ENCODE assay signal across 21 cellular contexts in the genomic region with DNA sequence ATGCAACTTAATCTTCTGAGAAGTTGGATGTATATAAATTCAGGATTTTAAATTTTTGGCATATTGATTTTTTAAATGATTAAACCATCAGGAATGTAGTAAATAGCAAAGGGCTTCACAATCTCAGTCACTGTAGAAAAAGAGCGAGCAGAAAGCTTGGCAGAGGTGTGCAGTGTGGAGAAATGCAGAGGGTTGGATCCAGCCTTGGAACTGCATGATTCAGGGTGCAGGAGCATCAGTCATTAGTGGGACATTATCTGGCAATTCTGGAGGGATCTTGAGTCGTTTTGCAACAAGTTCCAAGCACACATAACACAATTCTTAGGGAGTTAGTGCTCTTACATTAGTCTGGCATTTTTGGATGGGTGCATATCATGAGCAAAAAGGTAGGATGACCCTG.
"Had no signal": no experiment of that assay in that cellular context is flagged by ENCODE, and none has a peak within 500 bp of the region (broad histone marks: within the 10 kb centered on the region; RNA-seq: fewer than 3 reads in every experiment).

No MANE protein-coding gene starts in this region.

- H3K4me2 ChIP-seq: smooth muscle cell had no signal

- H3K27me3 ChIP-seq: colonic mucosa, esophagus squamous epithelium, gastrocnemius medialis, heart right ventricle, left lung, tibial artery, upper lobe of left lung, uterus had no signal

- ATAC-seq: gastrocnemius medialis; heart right ventricle; left lung; lower lobe of right lung; natural killer cell; right cardiac atrium; stimulated activated memory B cell treated with anti-CD40 and anti-IgM and Interleukin-4, amounts not matched to agents 10 μg/mL and 1 μg/mL and 100 μg/mL, for 72 hours had no signal

- H3K4me1 Mint-ChIP-seq: mesothelial cell of epicardium; neural crest cell; stimulated activated memory B cell treated with anti-CD40 and anti-IgM and Interleukin-4, amounts not matched to agents 10 μg/mL and 1 μg/mL and 100 μg/mL, for 72 hours had no signal

- H3K36me3 Mint-ChIP-seq: memory B cell; natural killer cell; stimulated activated memory B cell treated with anti-CD40 and anti-IgM and Interleukin-4, amounts not matched to agents 10 μg/mL and 1 μg/mL and 100 μg/mL, for 72 hours had no signal

- H3K9me3 ChIP-seq: colonic mucosa, esophagus squamous epithelium, gastrocnemius medialis, lower lobe of right lung, tibial artery, upper lobe of left lung, uterus had no signal

- H3K27ac ChIP-seq: colonic mucosa, esophagus squamous epithelium, gastrocnemius medialis, heart right ventricle, left lung, lower lobe of right lung, tibial artery, upper lobe of left lung, uterus had no signal

- H3K4me3 ChIP-seq: colonic mucosa, esophagus squamous epithelium, gastrocnemius medialis, heart right ventricle, left lung, lower lobe of right lung, smooth muscle cell, tibial artery, upper lobe of left lung, uterus had no signal

- H3K4me3 Mint-ChIP-seq: memory B cell; mesothelial cell of epicardium; natural killer cell; neural crest cell; stimulated activated memory B cell treated with anti-CD40 and anti-IgM and Interleukin-4, amounts not matched to agents 10 μg/mL and 1 μg/mL and 100 μg/mL, for 72 hours; stimulated activated naive CD8-positive, alpha-beta T cell treated with anti-CD3 and anti-CD28 coated beads, Interleukin-15, Interleukin-2, amounts not matched to agents 100 ng/mL and 50 ng/mL, for 24 hours had no signal

- H3K27ac Mint-ChIP-seq: memory B cell; mesothelial cell of epicardium; natural killer cell; progenitor cell of endocrine pancreas; stimulated activated memory B cell treated with anti-CD40 and anti-IgM and Interleukin-4, amounts not matched to agents 10 μg/mL and 1 μg/mL and 100 μg/mL, for 72 hours; stimulated activated naive CD8-positive, alpha-beta T cell treated with anti-CD3 and anti-CD28 coated beads, Interleukin-15, Interleukin-2, amounts not matched to agents 100 ng/mL and 50 ng/mL, for 24 hours had no signal

- H3K4me1 ChIP-seq: colonic mucosa, esophagus squamous epithelium, gastrocnemius medialis, heart right ventricle, left lung, lower lobe of right lung, tibial artery, upper lobe of left lung, uterus had no signal

- H3K27me3 Mint-ChIP-seq: memory B cell; progenitor cell of endocrine pancreas; stimulated activated memory B cell treated with anti-CD40 and anti-IgM and Interleukin-4, amounts not matched to agents 10 μg/mL and 1 μg/mL and 100 μg/mL, for 72 hours; stimulated activated naive CD8-positive, alpha-beta T cell treated with anti-CD3 and anti-CD28 coated beads, Interleukin-15, Interleukin-2, amounts not matched to agents 100 ng/mL and 50 ng/mL, for 24 hours had no signal

- H3K36me3 ChIP-seq: colonic mucosa, esophagus squamous epithelium, gastrocnemius medialis, heart right ventricle, left lung, lower lobe of right lung, tibial artery, upper lobe of left lung, uterus had no signal

- DNase-seq: colonic mucosa; dermis blood vessel endothelial cell; esophagus squamous epithelium; gastrocnemius medialis; heart right ventricle; hypothalamus; left lung; lower lobe of right lung; natural killer cell; right cardiac atrium; stimulated activated CD4-positive, alpha-beta T cell treated with anti-CD3 and anti-CD28 coated beads, Interleukin-4, amount 100 ng/mL, for 24 hours; tibial artery; upper lobe of left lung; uterus had no signal
